In genomic region chr2:27378096-27378808, GRCh38 we compare ENCODE assay signal across 11 cellular contexts. TPM values are rescaled to one million over a fixed set of nuclear protein-coding genes. Genes with fewer than 3 reads are reported as not detected.
DNase-seq lines count a peak whose midpoint lies in the region; TF ChIP-seq lines count a peak whose summit lies in the region.
"Had no signal": no experiment of that assay in that cellular context is flagged by ENCODE, and none has a peak within 500 bp of the region (broad histone marks: within the 10 kb centered on the region; RNA-seq: fewer than 3 reads in every experiment).

No MANE protein-coding gene starts in this region.

- TF ChIP-seq CTCF in Caco-2 (IDR thresholded peaks at IDR 0.05; ENCODE audit: insufficient read depth in 1 of 2, low read depth in 1 of 2, low read length in 1 of 2, severe bottlenecking in 1 of 2, unreplicated experiment in 1 of 2) (no peak), HFF-Myc (IDR thresholded peaks at IDR 0.05; ENCODE audit: low read depth, low read length, missing control alignments) (peak; percentile 16)

- H3K9me3 ChIP-seq in Caco-2 (no peaks in the 10 kb centered on the region), adipocyte (ENCODE audit: control insufficient read depth, low read length) (no peaks in the 10 kb centered on the region)
- H3K9me3 ChIP-seq: tibial nerve had no signal

- peak overlapping the region; percentile 5 for H3K9ac ChIP-seq in adipocyte (ENCODE audit: low read length)

- H3K4me3 ChIP-seq in Caco-2 (ENCODE audit: low read depth, low read length) (no peak overlapping the region), HFF-Myc (replicated peaks; ENCODE audit: low read depth, low read length) (no peak overlapping the region), adipocyte (ENCODE audit: low read length) (no peak overlapping the region)
- H3K4me3 ChIP-seq: tibial nerve had no signal

- H3K4me1 ChIP-seq in Caco-2 (peaks cover 15% of the 10 kb centered on the region), adipocyte (ENCODE audit: control insufficient read depth, insufficient read depth, low read length) (peaks cover 44% of the 10 kb centered on the region)

- intact Hi-C loops in Caco-2 (cut with micrococcal nuclease; ENCODE audit: unreplicated experiment), result no loop called here

- BruUV-seq in Caco-2 (replicated peaks; lab: Mats Ljungman, UMichigan), result no TSS peak

- H3K36me3 ChIP-seq in Caco-2 (ENCODE audit: control insufficient read depth, insufficient read depth, low read length), result peaks cover 11% of the 10 kb centered on the region
- peaks cover 69% of the 10 kb centered on the region for H3K36me3 ChIP-seq in adipocyte (ENCODE audit: control insufficient read depth, insufficient read depth, low read length, severe bottlenecking)

- POLR2A ChIA-PET in Caco-2 (lab: Charles Lee), result no interaction called here

- peak overlapping the region; percentile 53 for H3K4me3 Mint-ChIP-seq in Caco-2 (ENCODE audit: unreplicated experiment)

- H3K27me3 Mint-ChIP-seq in Caco-2 (ENCODE audit: insufficient read depth, unreplicated experiment), result no peaks in the 10 kb centered on the region

- H3K27me3 ChIP-seq in Caco-2 (replicated peaks; ENCODE audit: control insufficient read depth, insufficient read depth, low read length) (no peaks in the 10 kb centered on the region), adipocyte (replicated peaks; ENCODE audit: control insufficient read depth, insufficient read depth, low read length) (no peaks in the 10 kb centered on the region)
- H3K27me3 ChIP-seq: tibial nerve had no signal

- DNase-seq in Caco-2 (peak in 1 of 2 experiments; percentile 42), HFF-Myc (ENCODE audit: extremely low read depth, low read depth) (no peak), adipocyte (ENCODE audit: low read depth) (no peak), myocyte (ENCODE audit: low read depth) (peak; percentile 57), DMS79 (lab: John Stamatoyannopoulos, UW) (no peak), hepatic stellate cell (ENCODE audit: low spot score) (no peak), GM19240 (ENCODE audit: insufficient read length, low spot score) (no peak)
- DNase-seq in effector CD8-positive, alpha-beta T cell (lab: John Stamatoyannopoulos, UW), result no peak
- DNase-seq: activated CD4-positive, CD25-positive, alpha-beta regulatory T cell treated with anti-CD3 and anti-CD28 coated beads, Interleukin-2, amount 50 U/mL, for 72 hours; Kasumi-1 had no signal

- H3K27ac Mint-ChIP-seq in Caco-2 (ENCODE audit: unreplicated experiment), result peak overlapping the region; percentile 98

- H3K4me1 Mint-ChIP-seq in Caco-2 (ENCODE audit: low read depth, unreplicated experiment), result peaks cover 11% of the 10 kb centered on the region

- peaks cover 94% of the 10 kb centered on the region for H3K36me3 Mint-ChIP-seq in Caco-2 (ENCODE audit: insufficient read depth, unreplicated experiment)

- CTCF ChIA-PET in Caco-2 (lab: Charles Lee), result interaction anchor here (0.6 kb wide), 1 partner anchor 122 kb away, joined by 5 read pairs; no protein-coding TSS in a partner anchor

- H3K9me3 Mint-ChIP-seq in Caco-2 (ENCODE audit: unreplicated experiment), result no peaks in the 10 kb centered on the region

RNA-seq across cellular contexts. Expression of gene ZNF513, which starts 2.3 kb away (rescaled TPM):
- total RNA-seq in Caco-2 (2022), result 18.2 and 19.2 TPM in 2 replicates
- 11.1 and 15.3 TPM in 2 replicates for total RNA-seq in myocyte
- 22.0 TPM for polyA plus RNA-seq in myocyte (2012)

RNA-seq across cellular contexts. Expression of gene SNX17, which starts 7.8 kb away (rescaled TPM):
- 98.7 and 108 TPM in 2 replicates for total RNA-seq in Caco-2 (2022)
- total RNA-seq in myocyte, result 155 and 159 TPM in 2 replicates
- 158 TPM for polyA plus RNA-seq in myocyte (2012)

RNA-seq across cellular contexts. Expression of gene EIF2B4, which starts 8.1 kb away (rescaled TPM):
- total RNA-seq in Caco-2 (2022) (79.7 and 91.3 TPM in 2 replicates), myocyte (29.7 and 32.2 TPM in 2 replicates)
- polyA plus RNA-seq in myocyte (2012), result 46.2 TPM

RNA-seq across cellular contexts. Expression of gene GTF3C2, which starts 21.7 kb away (rescaled TPM):
- total RNA-seq in Caco-2 (2022) (81.0 and 91.4 TPM in 2 replicates), myocyte (45.8 and 46.9 TPM in 2 replicates)
- 33.9 TPM for polyA plus RNA-seq in myocyte (2012)

RNA-seq across cellular contexts. Expression of gene PPM1G, which starts 31.1 kb away (rescaled TPM):
- total RNA-seq in Caco-2 (2022) (140 and 149 TPM in 2 replicates), myocyte (68.0 and 72.4 TPM in 2 replicates)
- polyA plus RNA-seq in myocyte (2012), result 71.8 TPM
